21 cellular contexts compared by ENCODE assay signal in genomic region chr2:230583593-230583992, GRCh38.
DNase-seq lines count a peak whose midpoint lies in the region; ATAC-seq, FAIRE-seq and TF ChIP-seq lines count a peak whose summit lies in the region.
"Had no signal": no experiment of that assay in that cellular context is flagged by ENCODE, and none has a peak within 500 bp of the region (broad histone marks: within the 10 kb centered on the region; RNA-seq: fewer than 3 reads in every experiment).

No MANE protein-coding gene starts in this region.

- H3K4me2 ChIP-seq in astrocyte (ENCODE audit: low read length), result peak overlapping the region; percentile 38

- H3K27ac Mint-ChIP-seq in astrocyte (ENCODE audit: unreplicated experiment), result no peak overlapping the region
- H3K27ac Mint-ChIP-seq: activated naive CD4-positive, alpha-beta T cell treated with anti-CD3 and anti-CD28 coated beads, Interleukin-2, amount 50 U/mL, for 24 hours; nephron had no signal

- H4K20me1 ChIP-seq in astrocyte (ENCODE audit: insufficient read depth, low read length), result no peaks in the 10 kb centered on the region

- H3K9me3 ChIP-seq in astrocyte (ENCODE audit: insufficient read depth, low read depth, low read length), result no peaks in the 10 kb centered on the region
- H3K9me3 ChIP-seq: body of pancreas, thoracic aorta had no signal

- TF ChIP-seq CTCF in GM12865 (IDR thresholded peaks at IDR 0.05; ENCODE audit: insufficient read depth, low read depth, low read length, missing control alignments), result no peak
- TF ChIP-seq CTCF in astrocyte (IDR thresholded peaks at IDR 0.05; ENCODE audit: insufficient read depth, low read depth, low read length), result no peak

- peak overlapping the region; percentile 61 for H3K27ac ChIP-seq in astrocyte (ENCODE audit: low read depth, low read length)
- H3K27ac ChIP-seq: body of pancreas, thoracic aorta had no signal

- no peaks in the 10 kb centered on the region for H3K79me2 ChIP-seq in astrocyte (ENCODE audit: insufficient read depth, low read length)

- H3K27me3 Mint-ChIP-seq in astrocyte (ENCODE audit: low read depth, unreplicated experiment), result peaks cover 7% of the 10 kb centered on the region
- H3K27me3 Mint-ChIP-seq: activated naive CD4-positive, alpha-beta T cell treated with anti-CD3 and anti-CD28 coated beads, Interleukin-2, amount 50 U/mL, for 24 hours had no signal

- H3K9ac ChIP-seq in astrocyte (ENCODE audit: low read length), result no peak overlapping the region

- H3K4me1 ChIP-seq in astrocyte (ENCODE audit: insufficient read depth, low read length), result peaks cover 4% of the 10 kb centered on the region
- H3K4me1 ChIP-seq: body of pancreas had no signal

- no peak overlapping the region for H3K4me3 Mint-ChIP-seq in astrocyte (ENCODE audit: unreplicated experiment)
- H3K4me3 Mint-ChIP-seq: activated naive CD4-positive, alpha-beta T cell treated with anti-CD3 and anti-CD28 coated beads, Interleukin-2, amount 50 U/mL, for 24 hours; nephron had no signal

- peak overlapping the region; percentile 4 for H3K4me3 ChIP-seq in GM12865 (ENCODE audit: low read depth, low read length)
- H3K4me3 ChIP-seq in astrocyte (ENCODE audit: insufficient read depth, low read depth, low read length), result no peak overlapping the region
- H3K4me3 ChIP-seq: body of pancreas, K562, thoracic aorta had no signal

- peaks cover 3% of the 10 kb centered on the region for H3K9me3 Mint-ChIP-seq in astrocyte (ENCODE audit: unreplicated experiment)
- H3K9me3 Mint-ChIP-seq: activated naive CD4-positive, alpha-beta T cell treated with anti-CD3 and anti-CD28 coated beads, Interleukin-2, amount 50 U/mL, for 24 hours had no signal

- H3K36me3 Mint-ChIP-seq in astrocyte (ENCODE audit: low read depth, unreplicated experiment), result no peaks in the 10 kb centered on the region

- no peak for FAIRE-seq in astrocyte (lab: Jason Lieb, UNC)
- FAIRE-seq: H1, K562 had no signal

- DNase-seq in GM12865 (ENCODE audit: low read depth) (peak; percentile 80), astrocyte (ENCODE audit: low read depth) (no peak), SKM-1 (lab: John Stamatoyannopoulos, UW; ENCODE audit: unreplicated experiment) (no peak), NCI-H345 treated with DMSO at 0.1 percent for 48 hours (lab: John Stamatoyannopoulos, UW; ENCODE audit: unreplicated experiment) (no peak)
- DNase-seq: activated CD4-positive, CD25-positive, alpha-beta regulatory T cell treated with anti-CD3 and anti-CD28 coated beads, Interleukin-2, amount 50 U/mL, for 72 hours; activated CD8-positive, alpha-beta memory T cell treated with anti-CD3 and anti-CD28 coated beads, Interleukin-2, amount 50 U/mL, for 4 hours; AML-193; body of pancreas; COR-L47; NCI-H1930; NCI-H446; SHP77; stimulated activated CD4-positive, alpha-beta T cell treated with anti-CD3 and anti-CD28 coated beads, Interleukin-2, amount 100 ng/mL, for 48 hours had no signal

- H2AFZ ChIP-seq in astrocyte (ENCODE audit: low read depth, low read length), result peak overlapping the region; percentile 74

- H3K27me3 ChIP-seq in astrocyte (ENCODE audit: insufficient read depth, low read length), result no peaks in the 10 kb centered on the region
- H3K27me3 ChIP-seq: body of pancreas had no signal

- H3K36me3 ChIP-seq in astrocyte (ENCODE audit: insufficient read depth, low read length), result no peaks in the 10 kb centered on the region
- H3K36me3 ChIP-seq: thoracic aorta had no signal

- peaks cover 3% of the 10 kb centered on the region for H3K4me1 Mint-ChIP-seq in astrocyte (ENCODE audit: low read depth, unreplicated experiment)
- H3K4me1 Mint-ChIP-seq: nephron had no signal

- ATAC-seq in GM18502 (IDR thresholded peaks at IDR 0.05; ENCODE audit: poor library complexity, unreplicated experiment) (peak; percentile 24), HG03064 (IDR thresholded peaks at IDR 0.05; ENCODE audit: low read depth, unreplicated experiment) (peak; percentile 35), HG03460 (IDR thresholded peaks at IDR 0.05; ENCODE audit: unreplicated experiment) (no peak)
- ATAC-seq: body of pancreas, K562 had no signal
